Comparison of ENCODE assay signal across 11 cellular contexts in genomic region chr13:39510296-39510695, GRCh38.
A peak's percentile ranks its signal among the peaks of the same experiment; 100 is the strongest.
DNase-seq lines count a peak whose midpoint lies in the region; ATAC-seq, FAIRE-seq and TF ChIP-seq lines count a peak whose summit lies in the region.
"Had no signal": no experiment of that assay in that cellular context is flagged by ENCODE, and none has a peak within 500 bp of the region (broad histone marks: within the 10 kb centered on the region; RNA-seq: fewer than 3 reads in every experiment).

No MANE protein-coding gene starts in this region.

- DNase-seq in GM13976 (ENCODE audit: low spot score) (peak; percentile 19), GM12891 (ENCODE audit: insufficient read length, low spot score) (no peak), frontal cortex (ENCODE audit: low spot score in 2 of 2) (no peak), DMS114 treated with DMSO at 0.1 percent for 48 hours (lab: John Stamatoyannopoulos, UW; ENCODE audit: unreplicated experiment) (no peak), erythroblast (lab: John Stamatoyannopoulos, UW) (no peak)
- DNase-seq: esophagus squamous epithelium, NCI-H2029, thyroid gland had no signal

- 0 out of 2 replicates have a peak overlapping the region, but pooled peaks have one; percentile 32 for H2AFZ ChIP-seq in OCI-LY3 (ENCODE audit: low read depth, low read length)

- H3K9me3 ChIP-seq in OCI-LY3 (ENCODE audit: insufficient read depth, low read length): no peaks in the 10 kb centered on the region
- H3K9me3 ChIP-seq: esophagus squamous epithelium, thyroid gland had no signal

- H3K4me3 ChIP-seq in OCI-LY3 (ENCODE audit: low read length): peak overlapping the region; percentile 26
- H3K4me3 ChIP-seq: esophagus squamous epithelium, thyroid gland had no signal

- in situ Hi-C loops in GM13976 (cut with MboI; ENCODE audit: low sequenced_read_pairs, unreplicated experiment): no loop called here

- peaks cover 3% of the 10 kb centered on the region; the same call in 1 of the 2 replicates for H3K79me2 ChIP-seq in OCI-LY3 (ENCODE audit: low read length)

- no peak for FAIRE-seq in GM12891 (lab: Jason Lieb, UNC)
- FAIRE-seq in frontal cortex (lab: Jason Lieb, UNC): no peak

- peaks cover 4% of the 10 kb centered on the region for H3K36me3 ChIP-seq in OCI-LY3 (replicated peaks; ENCODE audit: low read depth, low read length)
- H3K36me3 ChIP-seq: esophagus squamous epithelium, thyroid gland had no signal

- no peak for TF ChIP-seq POLR2A in GM12891 (IDR thresholded peaks at IDR 0.05; ENCODE audit: low read depth, low read length)
- no peak for TF ChIP-seq POLR2A in erythroblast (IDR thresholded peaks at IDR 0.05; ENCODE audit: low read length)

- peak overlapping the region; percentile 2 for H3K9ac ChIP-seq in OCI-LY3 (ENCODE audit: low read length)

- H3K4me1 ChIP-seq in OCI-LY3 (ENCODE audit: low read length): peaks cover 16% of the 10 kb centered on the region
- H3K4me1 ChIP-seq: thyroid gland had no signal

- ATAC-seq in GM21381 (IDR thresholded peaks at IDR 0.05; ENCODE audit: unreplicated experiment): peak; percentile 70
- ATAC-seq in HG03280 (IDR thresholded peaks at IDR 0.05; ENCODE audit: unreplicated experiment): peak; percentile 45

- no peak overlapping the region for H3K27ac ChIP-seq in OCI-LY3 (ENCODE audit: low read length)
- H3K27ac ChIP-seq: esophagus squamous epithelium, thyroid gland had no signal

- no peaks in the 10 kb centered on the region for H4K20me1 ChIP-seq in OCI-LY3 (ENCODE audit: insufficient read depth, low read length)

- H3K27me3 ChIP-seq in OCI-LY3 (ENCODE audit: low read depth, low read length): no peaks in the 10 kb centered on the region
- H3K27me3 ChIP-seq: esophagus squamous epithelium, thyroid gland had no signal

- TF ChIP-seq CTCF in GM13976 (IDR thresholded peaks at IDR 0.05; ENCODE audit: borderline replicate concordance, control extremely low read depth, extremely low read depth, insufficient read depth, missing control alignments): no peak
- no peak for TF ChIP-seq CTCF in OCI-LY3 (IDR thresholded peaks at IDR 0.05; ENCODE audit: low read depth, low read length)

- peak overlapping the region; percentile 74 for H3K4me2 ChIP-seq in OCI-LY3 (ENCODE audit: low read length)

TF ChIP-seq in GM12891, 5 proteins besides CTCF, POLR2A, EP300 and RAD21:
- TF ChIP-seq PAX5 (IDR thresholded peaks at IDR 0.05; ENCODE audit: insufficient read depth, low read length, severe bottlenecking): no peak
- no peak for TF ChIP-seq SPI1 (IDR thresholded peaks at IDR 0.05; ENCODE audit: low read depth, low read length)
- no peak for TF ChIP-seq TAF1 (IDR thresholded peaks at IDR 0.05; ENCODE audit: low read depth, low read length)
